Comparison of ENCODE assay signal across 19 cellular contexts in genomic region chrX:17634542-17635207, GRCh38.
A peak's percentile ranks its signal among the peaks of the same experiment; 100 is the strongest.
DNase-seq lines count a peak whose midpoint lies in the region; ATAC-seq, FAIRE-seq and TF ChIP-seq lines count a peak whose summit lies in the region.
"Had no signal": no experiment of that assay in that cellular context is flagged by ENCODE, and none has a peak within 500 bp of the region (broad histone marks: within the 10 kb centered on the region; RNA-seq: fewer than 3 reads in every experiment).

No MANE protein-coding gene starts in this region.

- no peaks in the 10 kb centered on the region for H3K27me3 Mint-ChIP-seq in Caco-2 (ENCODE audit: insufficient read depth, unreplicated experiment)
- no peaks in the 10 kb centered on the region; the same call in 1 of the 2 replicates for H3K27me3 Mint-ChIP-seq in WTC11 (ENCODE audit: low read depth)

- no peak overlapping the region for H3K27ac Mint-ChIP-seq in Caco-2 (ENCODE audit: unreplicated experiment)
- H3K27ac Mint-ChIP-seq in WTC11, result no peak overlapping the region; the same call in 1 of the 2 replicates
- H3K27ac Mint-ChIP-seq: activated T-helper 1 cell treated with anti-CD3 and anti-CD28 coated beads, Interleukin-12 subunit alpha, Interleukin-12 subunit beta, Interleukin-2, Interleukin-4 antibody, amounts not matched to agents 30 ng/mL and 10 ng/mL and 1 ng/mL, durations not matched to agents 14 hours and 24 hours and 36 hours had no signal

- intact Hi-C loops in Caco-2 (cut with micrococcal nuclease; ENCODE audit: unreplicated experiment) (loop anchor here (2.0 kb wide), 1 partner anchor 40 kb away; no protein-coding TSS in a partner anchor), mucosa of descending colon (cut with DNase I, micrococcal nuclease) (no loop called here)

- H3K9me3 Mint-ChIP-seq in Caco-2 (ENCODE audit: unreplicated experiment), result no peaks in the 10 kb centered on the region
- no peaks in the 10 kb centered on the region for H3K9me3 Mint-ChIP-seq in WTC11
- H3K9me3 Mint-ChIP-seq: activated T-helper 1 cell treated with anti-CD3 and anti-CD28 coated beads, Interleukin-12 subunit alpha, Interleukin-12 subunit beta, Interleukin-2, Interleukin-4 antibody, amounts not matched to agents 30 ng/mL and 10 ng/mL and 1 ng/mL, durations not matched to agents 14 hours and 24 hours and 36 hours had no signal

- peak overlapping the region; percentile 32 for H3K4me3 ChIP-seq in Caco-2 (ENCODE audit: low read depth, low read length)
- H3K4me3 ChIP-seq in mucosa of descending colon, result no peak overlapping the region
- H3K4me3 ChIP-seq: gastrocnemius medialis, left ventricle myocardium inferior had no signal

- H3K9me3 ChIP-seq in Caco-2, result no peaks in the 10 kb centered on the region
- no peaks in the 10 kb centered on the region for H3K9me3 ChIP-seq in mucosa of descending colon
- H3K9me3 ChIP-seq: gastrocnemius medialis, left ventricle myocardium inferior, SJSA1 had no signal

- DNase-seq in Caco-2, result peak; percentile 21 to 51
- peak; percentile 47 to 79 (median 59) for DNase-seq in NCI-H1417 (lab: John Stamatoyannopoulos, UW)
- no peak for DNase-seq in WTC11 (ENCODE audit: low spot score)
- peak in 2 of 3 donors; percentile 9 to 24 for DNase-seq in mucosa of descending colon
- no peak for DNase-seq in RCC 7860 (ENCODE audit: low spot score)
- no peak for DNase-seq in DMS 273 treated with DMSO at 0.1 percent for 48 hours (lab: John Stamatoyannopoulos, UW)
- no peak for DNase-seq in cortex of kidney (lab: John Stamatoyannopoulos, UW)
- DNase-seq: dermis blood vessel endothelial cell; erythroblast; gastrocnemius medialis; GF-D8; left ventricle myocardium inferior; stimulated activated CD4-positive, alpha-beta T cell treated with anti-CD3 and anti-CD28 coated beads, Interleukin-4, amount 100 ng/mL, for 24 hours had no signal

- peaks cover 17% of the 10 kb centered on the region for H3K4me1 Mint-ChIP-seq in Caco-2 (ENCODE audit: low read depth, unreplicated experiment)
- H3K4me1 Mint-ChIP-seq in WTC11, result peaks cover 32% of the 10 kb centered on the region

- POLR2A ChIA-PET in Caco-2 (lab: Charles Lee), result no interaction called here
- POLR2A ChIA-PET in WTC11 (lab: Charles Lee), result no interaction called here

- no peaks in the 10 kb centered on the region for H3K27me3 ChIP-seq in Caco-2 (replicated peaks; ENCODE audit: control insufficient read depth, insufficient read depth, low read length)
- H3K27me3 ChIP-seq: gastrocnemius medialis, SJSA1 had no signal

- TF ChIP-seq CTCF in Caco-2 (IDR thresholded peaks at IDR 0.05; ENCODE audit: insufficient read depth in 1 of 2, low read depth in 1 of 2, low read length in 1 of 2, severe bottlenecking in 1 of 2, unreplicated experiment in 1 of 2) (no peak), WTC11 (IDR thresholded peaks at IDR 0.05) (no peak), mucosa of descending colon (IDR thresholded peaks at IDR 0.05) (no peak)

- H3K4me3 Mint-ChIP-seq in Caco-2 (ENCODE audit: unreplicated experiment), result peak overlapping the region; percentile 67
- peak overlapping the region; percentile 44; the same call in 1 of the 2 replicates for H3K4me3 Mint-ChIP-seq in WTC11
- H3K4me3 Mint-ChIP-seq: activated T-helper 1 cell treated with anti-CD3 and anti-CD28 coated beads, Interleukin-12 subunit alpha, Interleukin-12 subunit beta, Interleukin-2, Interleukin-4 antibody, amounts not matched to agents 30 ng/mL and 10 ng/mL and 1 ng/mL, durations not matched to agents 14 hours and 24 hours and 36 hours had no signal

- FAIRE-seq in RCC 7860 (lab: Jason Lieb, UNC), result no peak
- FAIRE-seq: GM12891 had no signal

- ATAC-seq in WTC11 (no peak), mucosa of descending colon (peak; percentile 68), GM21619 (IDR thresholded peaks at IDR 0.05; ENCODE audit: unreplicated experiment) (no peak)
- ATAC-seq: activated CD4-positive, CD25-positive, alpha-beta regulatory T cell treated with anti-CD3 and anti-CD28 coated beads, Interleukin-2, amount 50 U/mL, for 24 hours; gastrocnemius medialis; HCT116 had no signal

- H3K4me1 ChIP-seq in Caco-2 (peaks cover 11% of the 10 kb centered on the region; the same call in 1 of the 2 replicates), mucosa of descending colon (ENCODE audit: low read depth) (no peaks in the 10 kb centered on the region)
- H3K4me1 ChIP-seq: gastrocnemius medialis, left ventricle myocardium inferior had no signal

- H3K36me3 ChIP-seq in Caco-2 (ENCODE audit: control insufficient read depth, insufficient read depth, low read length), result no peaks in the 10 kb centered on the region
- H3K36me3 ChIP-seq in mucosa of descending colon (ENCODE audit: low read depth), result no peaks in the 10 kb centered on the region
- H3K36me3 ChIP-seq: gastrocnemius medialis, left ventricle myocardium inferior, SJSA1 had no signal

- CTCF ChIA-PET in Caco-2 (lab: Charles Lee), result no interaction called here
- CTCF ChIA-PET in WTC11 (lab: Charles Lee), result interaction anchor here (1.3 kb wide), 1 partner anchor 22 kb away, joined by 4 read pairs; no protein-coding TSS in a partner anchor

- no TSS peak for BruUV-seq in Caco-2 (replicated peaks; lab: Mats Ljungman, UMichigan)

- H3K36me3 Mint-ChIP-seq in Caco-2 (ENCODE audit: insufficient read depth, unreplicated experiment) (no peaks in the 10 kb centered on the region), WTC11 (no peaks in the 10 kb centered on the region)

TF ChIP-seq in WTC11, 78 proteins besides CTCF, POLR2A, EP300 and RAD21:
- no peak for TF ChIP-seq IRF2 (CRISPR knock-in tag; IDR thresholded peaks at IDR 0.05; ENCODE audit: borderline replicate concordance, low read depth)
- TF ChIP-seq ZNF232 (CRISPR knock-in tag; IDR thresholded peaks at IDR 0.05), result no peak
- TF ChIP-seq FOXP4 (CRISPR knock-in tag; IDR thresholded peaks at IDR 0.05), result no peak
- TF ChIP-seq OVOL2 (CRISPR knock-in tag; IDR thresholded peaks at IDR 0.05; ENCODE audit: borderline replicate concordance), result no peak
- TF ChIP-seq EMX1 (CRISPR knock-in tag; IDR thresholded peaks at IDR 0.05), result no peak
- TF ChIP-seq IRF1 (CRISPR knock-in tag; IDR thresholded peaks at IDR 0.05), result no peak
- TF ChIP-seq, protein P1, sequence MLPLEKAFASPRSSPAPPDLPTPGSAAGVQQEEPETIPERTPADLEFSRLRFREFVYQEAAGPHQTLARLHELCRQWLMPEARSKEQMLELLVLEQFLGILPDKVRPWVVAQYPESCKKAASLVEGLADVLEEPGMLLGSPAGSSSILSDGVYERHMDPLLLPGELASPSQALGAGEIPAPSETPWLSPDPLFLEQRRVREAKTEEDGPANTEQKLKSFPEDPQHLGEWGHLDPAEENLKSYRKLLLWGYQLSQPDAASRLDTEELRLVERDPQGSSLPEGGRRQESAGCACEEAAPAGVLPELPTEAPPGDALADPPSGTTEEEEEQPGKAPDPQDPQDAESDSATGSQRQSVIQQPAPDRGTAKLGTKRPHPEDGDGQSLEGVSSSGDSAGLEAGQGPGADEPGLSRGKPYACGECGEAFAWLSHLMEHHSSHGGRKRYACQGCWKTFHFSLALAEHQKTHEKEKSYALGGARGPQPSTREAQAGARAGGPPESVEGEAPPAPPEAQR (CRISPR knock-in tag; IDR thresholded peaks at IDR 0.05), result no peak
- TF ChIP-seq CDX4 (CRISPR knock-in tag; IDR thresholded peaks at IDR 0.05; ENCODE audit: borderline replicate concordance), result no peak
- no peak for TF ChIP-seq SMAD3 (CRISPR knock-in tag; IDR thresholded peaks at IDR 0.05; ENCODE audit: borderline replicate concordance)
- no peak for TF ChIP-seq ATF1 (CRISPR knock-in tag; IDR thresholded peaks at IDR 0.05)
- no peak for TF ChIP-seq ZBTB21 (CRISPR knock-in tag; IDR thresholded peaks at IDR 0.05; ENCODE audit: borderline replicate concordance)
- no peak for TF ChIP-seq NR2C2 (CRISPR knock-in tag; IDR thresholded peaks at IDR 0.05)
- TF ChIP-seq RELA (CRISPR knock-in tag; IDR thresholded peaks at IDR 0.05; ENCODE audit: borderline replicate concordance), result no peak

Comparison
In these comparisons a context has a peak if more than half of its experiments do, and no peak if none do; other contexts are left out.
1. DNase-seq: peak in Caco-2 (2 of 2), NCI-H1417 (3 of 3) and mucosa of descending colon (2 of 3); none in WTC11 (single experiment), RCC 7860 (single experiment), DMS 273 treated with DMSO at 0.1 percent for 48 hours (single experiment) and cortex of kidney (single experiment).